Comparison of ENCODE assay signal across 26 cellular contexts in genomic region chr1:92910081-92910480, GRCh38. TPM values are rescaled to one million over a fixed set of nuclear protein-coding genes. Genes with fewer than 3 reads are reported as not detected.
DNase-seq lines count a peak whose midpoint lies in the region; ATAC-seq, FAIRE-seq and TF ChIP-seq lines count a peak whose summit lies in the region.
"Had no signal": no experiment of that assay in that cellular context is flagged by ENCODE, and none has a peak within 500 bp of the region (broad histone marks: within the 10 kb centered on the region; RNA-seq: fewer than 3 reads in every experiment).

No MANE protein-coding gene starts in this region.

- TF ChIP-seq CTCF in IMR-90 (conservative IDR thresholded peaks at IDR 0.05; ENCODE audit: low read depth, low read length) (no peak), bronchial epithelial cell (IDR thresholded peaks at IDR 0.05; ENCODE audit: insufficient read depth, low read length, severe bottlenecking) (no peak), osteoblast (IDR thresholded peaks at IDR 0.05; ENCODE audit: extremely low read depth, low read depth, low read length) (no peak)

- in situ Hi-C loops in IMR-90 (cut with MboI; ENCODE audit: low sequenced_read_pairs): no loop called here

- POLR2A ChIA-PET in IMR-90 (lab: Charles Lee; ENCODE audit: unreplicated experiment): no interaction called here

- no peak overlapping the region for H2BK15ac ChIP-seq in IMR-90 (ENCODE audit: low read depth, low read length)

- H3K27ac Mint-ChIP-seq in activated naive CD4-positive, alpha-beta T cell treated with anti-CD3 and anti-CD28 coated beads, Interleukin-2, amount 10 ng/mL, durations not matched to agents 7 days and 5 days: no peak overlapping the region
- H3K27ac Mint-ChIP-seq: activated CD4-positive, alpha-beta T cell treated with anti-CD3 and anti-CD28 coated beads for 36 hours; activated naive CD8-positive, alpha-beta T cell treated with anti-CD3 and anti-CD28 coated beads, Interleukin-2, amount 10 ng/mL, durations not matched to agents 7 days and 5 days; nephron had no signal

- no peak overlapping the region for H2BK5ac ChIP-seq in IMR-90 (ENCODE audit: low read depth, low read length, poor library complexity, severe bottlenecking)

- no peaks in the 10 kb centered on the region for H3K27me3 ChIP-seq in IMR-90 (ENCODE audit: control insufficient read depth, insufficient read depth, low read length)
- H3K27me3 ChIP-seq in bronchial epithelial cell (ENCODE audit: control insufficient read depth, insufficient read depth, low read length): no peaks in the 10 kb centered on the region
- H3K27me3 ChIP-seq in osteoblast (ENCODE audit: insufficient read depth, low read length): no peaks in the 10 kb centered on the region
- H3K27me3 ChIP-seq: dorsolateral prefrontal cortex, heart left ventricle, ovary, right atrium auricular region, transverse colon had no signal

- no peak overlapping the region for H2AK5ac ChIP-seq in IMR-90 (ENCODE audit: low read depth, low read length)

- no peak for TF ChIP-seq RAD21 in IMR-90 (IDR thresholded peaks at IDR 0.05; ENCODE audit: low read length)

- H3K4me1 Mint-ChIP-seq in activated naive CD4-positive, alpha-beta T cell treated with anti-CD3 and anti-CD28 coated beads, Interleukin-2, amount 10 ng/mL, durations not matched to agents 7 days and 5 days: peaks cover 9% of the 10 kb centered on the region
- H3K4me1 Mint-ChIP-seq: nephron had no signal

- H3K36me3 ChIP-seq in IMR-90 (ENCODE audit: control insufficient read depth, insufficient read depth, low read length) (no peaks in the 10 kb centered on the region), bronchial epithelial cell (ENCODE audit: control insufficient read depth, insufficient read depth, low read length) (no peaks in the 10 kb centered on the region), osteoblast (ENCODE audit: insufficient read depth, low read length) (no peaks in the 10 kb centered on the region)
- H3K36me3 ChIP-seq: heart left ventricle, lower lobe of right lung, ovary, right atrium auricular region, transverse colon had no signal

- H3K4me1 ChIP-seq in IMR-90 (ENCODE audit: control insufficient read depth, insufficient read depth, low read length) (peaks cover 18% of the 10 kb centered on the region), osteoblast (ENCODE audit: insufficient read depth, low read length) (peaks cover 26% of the 10 kb centered on the region)
- H3K4me1 ChIP-seq: lower lobe of right lung, right atrium auricular region had no signal

- CTCF ChIA-PET in IMR-90 (lab: Yijun Ruan, JAX): no interaction called here
- CTCF ChIA-PET in activated naive CD4-positive, alpha-beta T cell treated with anti-CD3 and anti-CD28 coated beads, Interleukin-2, amount 10 ng/mL, durations not matched to agents 7 days and 5 days (lab: Charles Lee): interaction anchor here (1.2 kb wide), 1 partner anchor 51 kb away, joined by 3 read pairs; no protein-coding TSS in a partner anchor

- H2BK120ac ChIP-seq in IMR-90 (ENCODE audit: low read depth, low read length): no peak overlapping the region; the same call in 1 of the 2 replicates

- no CpG with 5 or more reads among the region's 4 CpGs for WGBS in IMR-90 (ENCODE audit: extremely low coverage in 2 of 2, insufficient read length in 1 of 2), 2 experiments

- no peak overlapping the region for H2AK9ac ChIP-seq in IMR-90 (replicated peaks; ENCODE audit: low read depth, low read length, poor library complexity)

- H4K91ac ChIP-seq in IMR-90 (ENCODE audit: insufficient read depth, low read depth, low read length): no peak overlapping the region; the same call in 1 of the 2 replicates

- no peak overlapping the region for H3K4me2 ChIP-seq in IMR-90 (ENCODE audit: low read depth, low read length)
- H3K4me2 ChIP-seq in osteoblast (ENCODE audit: insufficient read depth, low read length): peak overlapping the region; percentile 20

- no peak overlapping the region for H3K4me3 Mint-ChIP-seq in activated naive CD4-positive, alpha-beta T cell treated with anti-CD3 and anti-CD28 coated beads, Interleukin-2, amount 10 ng/mL, durations not matched to agents 7 days and 5 days
- H3K4me3 Mint-ChIP-seq: activated CD4-positive, alpha-beta T cell treated with anti-CD3 and anti-CD28 coated beads for 36 hours; activated naive CD8-positive, alpha-beta T cell treated with anti-CD3 and anti-CD28 coated beads, Interleukin-2, amount 10 ng/mL, durations not matched to agents 7 days and 5 days; nephron had no signal

- H3K4ac ChIP-seq in IMR-90 (ENCODE audit: low read depth, low read length): peak overlapping the region; percentile 47; the same call in 1 of the 2 replicates

- 0 out of 4 replicates have a peak overlapping the region, but pooled peaks of 1 of the 2 experiments have one; percentile 15 for H4K8ac ChIP-seq in IMR-90 (ENCODE audit: low read depth in 2 of 2, low read length in 2 of 2)

- no peaks in the 10 kb centered on the region for H3K79me2 ChIP-seq in osteoblast (ENCODE audit: insufficient read depth, low read length)

- H3K79me1 ChIP-seq in IMR-90 (ENCODE audit: low read depth in 1 of 2, low read length in 2 of 2): peaks cover 2 to 22% of the 10 kb centered on the region in 2 experiments; a peak in 3 of 4 replicates

- no peak for ATAC-seq in IMR-90 (ENCODE audit: low read depth)
- ATAC-seq: activated CD4-positive, alpha-beta T cell treated with anti-CD3 and anti-CD28 coated beads for 36 hours; heart left ventricle; lower lobe of right lung had no signal

- H4K5ac ChIP-seq in IMR-90 (ENCODE audit: low read depth, low read length): no peak overlapping the region; the same call in 1 of the 2 replicates

- FAIRE-seq in bronchial epithelial cell (lab: Jason Lieb, UNC): no peak

- H4K20me1 ChIP-seq in IMR-90 (ENCODE audit: insufficient read depth, low read length) (no peaks in the 10 kb centered on the region; the same call in 1 of the 2 replicates), osteoblast (ENCODE audit: insufficient read depth, low read length) (no peaks in the 10 kb centered on the region)

- no peak overlapping the region for H3K14ac ChIP-seq in IMR-90 (replicated peaks; ENCODE audit: low read depth, low read length)

- no peaks in the 10 kb centered on the region for H3K9me3 ChIP-seq in IMR-90 (ENCODE audit: control insufficient read depth, insufficient read depth, low read length)
- no peaks in the 10 kb centered on the region for H3K9me3 ChIP-seq in osteoblast (ENCODE audit: low read depth, low read length)
- H3K9me3 ChIP-seq: lower lobe of right lung, mucosa of descending colon, ovary had no signal

- H3K27me3 Mint-ChIP-seq in activated naive CD4-positive, alpha-beta T cell treated with anti-CD3 and anti-CD28 coated beads, Interleukin-2, amount 10 ng/mL, durations not matched to agents 7 days and 5 days: no peaks in the 10 kb centered on the region
- H3K27me3 Mint-ChIP-seq: activated CD4-positive, alpha-beta T cell treated with anti-CD3 and anti-CD28 coated beads for 36 hours; activated naive CD8-positive, alpha-beta T cell treated with anti-CD3 and anti-CD28 coated beads, Interleukin-2, amount 10 ng/mL, durations not matched to agents 7 days and 5 days had no signal

- dilution Hi-C loops in IMR-90 (cut with HindIII; ENCODE audit: low sequenced_read_pairs, unreplicated experiment): no loop called here

- peaks cover 28% of the 10 kb centered on the region for H3K36me3 Mint-ChIP-seq in activated naive CD4-positive, alpha-beta T cell treated with anti-CD3 and anti-CD28 coated beads, Interleukin-2, amount 10 ng/mL, durations not matched to agents 7 days and 5 days

- intact Hi-C loops in IMR-90 (cut with micrococcal nuclease): no loop called here

- DNase-seq in ELR (ENCODE audit: low read depth) (peak; percentile 33), IMR-90 (no peak), bronchial epithelial cell (ENCODE audit: low read depth) (peak; percentile 96), osteoblast (ENCODE audit: insufficient read length, low spot score, missing footprints) (no peak), T-helper 9 cell (no peak), EL (no peak)
- no peak for DNase-seq in activated naive CD4-positive, alpha-beta T cell treated with anti-CD3 and anti-CD28 coated beads, Interleukin-2, amount 10 ng/mL, durations not matched to agents 7 days and 5 days
- no peak for DNase-seq in central memory CD4-positive, alpha-beta T cell
- DNase-seq: activated CD4-positive, alpha-beta T cell treated with anti-CD3 and anti-CD28 coated beads for 36 hours; activated effector memory CD4-positive, alpha-beta T cell treated with Interleukin-2 at 50 U/mL for 16 hours; activated naive CD8-positive, alpha-beta T cell treated with anti-CD3 and anti-CD28 coated beads, Interleukin-2, amount 10 ng/mL, durations not matched to agents 7 days and 5 days; activated T-cell treated with anti-CD3 and anti-CD28 coated beads for 4 hours; COR-L47; GF-D8; heart left ventricle; KBM-7; lower lobe of right lung; MM.1S; mucosa of descending colon; NCI-H2081; ovary; stimulated activated CD4-positive, alpha-beta T cell treated with anti-CD3 and anti-CD28 coated beads, Interleukin-2, amount 100 ng/mL, for 24 hours; transverse colon had no signal

- H2AFZ ChIP-seq in IMR-90 (replicated peaks; ENCODE audit: low read length, poor library complexity) (no peak overlapping the region), osteoblast (ENCODE audit: low read length) (no peak overlapping the region)

- H3K9me1 ChIP-seq in IMR-90 (ENCODE audit: insufficient read depth, low read length): no peaks in the 10 kb centered on the region; the same call in 1 of the 2 replicates

- no TSS peak for BruUV-seq in IMR-90 (replicated peaks; lab: Mats Ljungman, UMichigan)

- no peaks in the 10 kb centered on the region for H3K9me3 Mint-ChIP-seq in activated naive CD4-positive, alpha-beta T cell treated with anti-CD3 and anti-CD28 coated beads, Interleukin-2, amount 10 ng/mL, durations not matched to agents 7 days and 5 days

- H3K18ac ChIP-seq in IMR-90 (ENCODE audit: low read depth, low read length): no peak overlapping the region

- peak overlapping the region; percentile 42; the same call in 1 of the 2 replicates for H2BK20ac ChIP-seq in IMR-90 (ENCODE audit: low read depth, low read length)

- H3K4me3 ChIP-seq in IMR-90 (ENCODE audit: insufficient read depth, low read depth, low read length) (no peak overlapping the region), bronchial epithelial cell (ENCODE audit: low read depth, low read length) (no peak overlapping the region), osteoblast (ENCODE audit: insufficient read depth, low read length) (no peak overlapping the region)
- H3K4me3 ChIP-seq: dorsolateral prefrontal cortex, heart left ventricle, lower lobe of right lung, mucosa of descending colon, ovary, right atrium auricular region, transverse colon had no signal

- H3K23ac ChIP-seq in IMR-90 (ENCODE audit: low read depth, low read length): no peak overlapping the region

- no peak for TF ChIP-seq POLR2A in IMR-90 (IDR thresholded peaks at IDR 0.05; ENCODE audit: low read depth, low read length)

- H3K9ac ChIP-seq in IMR-90 (ENCODE audit: low read depth, low read length): no peak overlapping the region

- no peak overlapping the region for H3K56ac ChIP-seq in IMR-90 (ENCODE audit: extremely low read depth, insufficient read depth, low read length)

- no peak overlapping the region for H3K27ac ChIP-seq in IMR-90 (ENCODE audit: insufficient read depth, low read length)
- peak overlapping the region; percentile 62 for H3K27ac ChIP-seq in osteoblast (ENCODE audit: low read depth, low read length)
- H3K27ac ChIP-seq: heart left ventricle, lower lobe of right lung, ovary, right atrium auricular region, transverse colon had no signal

RNA-seq across cellular contexts. Expression of gene DIPK1A, which starts 51.2 kb away (rescaled TPM):
- total RNA-seq in IMR-90 (2012; rRNA removed) (4.7 and 7.5 TPM in 2 replicates), bronchial epithelial cell (8.7 and 9.7 TPM in 2 replicates), osteoblast (29.0 and 29.8 TPM in 2 replicates)
- polyA plus RNA-seq in IMR-90 (2012; rRNA removed): 4.5 and 5.7 TPM in 2 replicates
- 1.0 and 1.4 TPM in 2 replicates for polyA plus RNA-seq in IMR-90 (2012; cell fraction: cytosol; rRNA removed)
- 0.16 and 2.9 TPM in 2 replicates for polyA plus RNA-seq in IMR-90 (2012; cell fraction: nucleus; rRNA removed; ENCODE audit: low replicate concordance)

Comparison
In these comparisons a context has a peak if more than half of its experiments do, and no peak if none do; other contexts are left out.
1. DNase-seq: peak in ELR (single experiment) and bronchial epithelial cell (single experiment); none in IMR-90 (single experiment), osteoblast (single experiment), activated naive CD4-positive, alpha-beta T cell treated with anti-CD3 and anti-CD28 coated beads, Interleukin-2, amount 10 ng/mL, durations not matched to agents 7 days and 5 days (single experiment), T-helper 9 cell (single experiment), central memory CD4-positive, alpha-beta T cell (single experiment) and EL (single experiment).